In genomic region chr7:55260171-55260570, GRCh38 we compare ENCODE assay signal across 15 cellular contexts.
DNase-seq lines count a peak whose midpoint lies in the region; ATAC-seq and TF ChIP-seq lines count a peak whose summit lies in the region.
"Had no signal": no experiment of that assay in that cellular context is flagged by ENCODE, and none has a peak within 500 bp of the region (broad histone marks: within the 10 kb centered on the region; RNA-seq: fewer than 3 reads in every experiment).

No MANE protein-coding gene starts in this region.

- no peaks in the 10 kb centered on the region for H3K36me3 Mint-ChIP-seq in type B pancreatic cell
- H3K36me3 Mint-ChIP-seq in activated T-cell treated with anti-CD3 and anti-CD28 coated beads, Interleukin-2, amount 50 U/mL, for 4 hours (ENCODE audit: insufficient read depth), result no peaks in the 10 kb centered on the region

- H3K4me1 ChIP-seq in aorta (ENCODE audit: control insufficient read depth in 1 of 2, insufficient read depth in 2 of 2, low read length in 2 of 2), result no peaks in the 10 kb centered on the region

- no peak for TF ChIP-seq CTCF in coronary artery (IDR thresholded peaks at IDR 0.05)
- no peak for TF ChIP-seq CTCF in type B pancreatic cell (conservative IDR thresholded peaks at IDR 0.05)

- no peak overlapping the region for H3K4me3 Mint-ChIP-seq in type B pancreatic cell
- no peak overlapping the region for H3K4me3 Mint-ChIP-seq in activated T-cell treated with anti-CD3 and anti-CD28 coated beads, Interleukin-2, amount 50 U/mL, for 4 hours
- H3K4me3 Mint-ChIP-seq: B cell; CD4-positive, alpha-beta T cell; HFFc6 had no signal

- H3K9me3 ChIP-seq in aorta (ENCODE audit: control insufficient read depth, low read length), result no peaks in the 10 kb centered on the region

- intact Hi-C loops in cardiac septum (cut with DNase I) (no loop called here), Right ventricle myocardium inferior (cut with DNase I) (no loop called here), aorta (cut with DNase I) (no loop called here)

- WGBS in aorta, 2 donors, result 83 to 89% methylated on average over 7 to 9 of the region's 9 CpGs

- peaks cover 4% of the 10 kb centered on the region for H3K4me1 Mint-ChIP-seq in type B pancreatic cell (ENCODE audit: unreplicated experiment)
- peaks cover 7% of the 10 kb centered on the region for H3K4me1 Mint-ChIP-seq in activated T-cell treated with anti-CD3 and anti-CD28 coated beads, Interleukin-2, amount 50 U/mL, for 4 hours (ENCODE audit: low read depth)

- H3K36me3 ChIP-seq in aorta (ENCODE audit: control insufficient read depth in 1 of 2, insufficient read depth in 2 of 2, low read length in 1 of 2), result no peaks in the 10 kb centered on the region

- H3K27ac ChIP-seq in coronary artery, result no peak overlapping the region
- no peak overlapping the region for H3K27ac ChIP-seq in aorta (ENCODE audit: low read depth in 1 of 2, low read length in 2 of 2)

- peak; percentile 12 for DNase-seq in cardiac septum (ENCODE audit: low spot score)
- DNase-seq in Right ventricle myocardium inferior (ENCODE audit: missing footprints), result no peak
- DNase-seq in coronary artery (ENCODE audit: low spot score), result peak; percentile 8
- peak; percentile 29 for DNase-seq in type B pancreatic cell (ENCODE audit: extremely low spot score, unreplicated experiment)
- no peak for DNase-seq in activated T-cell treated with anti-CD3 and anti-CD28 coated beads, Interleukin-2, amount 50 U/mL, for 4 hours
- DNase-seq in aorta, result no peak
- DNase-seq: C1 segment of cervical spinal cord; CD4-positive, alpha-beta T cell; DMS153; DMS79 treated with DMSO at 0.1 percent for 48 hours; EL; HCEC 1CT; HFFc6 had no signal

- no peak for ATAC-seq in Right ventricle myocardium inferior
- no peak for ATAC-seq in activated T-cell treated with anti-CD3 and anti-CD28 coated beads, Interleukin-2, amount 50 U/mL, for 4 hours
- ATAC-seq in aorta (ENCODE audit: low FRiP score), result no peak
- ATAC-seq in HG03097 (IDR thresholded peaks at IDR 0.05; ENCODE audit: low FRiP score, unreplicated experiment), result no peak

- H3K9me3 Mint-ChIP-seq in type B pancreatic cell, result no peaks in the 10 kb centered on the region
- no peaks in the 10 kb centered on the region for H3K9me3 Mint-ChIP-seq in activated T-cell treated with anti-CD3 and anti-CD28 coated beads, Interleukin-2, amount 50 U/mL, for 4 hours
- H3K9me3 Mint-ChIP-seq: CD4-positive, alpha-beta T cell; HFFc6 had no signal

- peaks cover 29% of the 10 kb centered on the region for H3K27me3 Mint-ChIP-seq in type B pancreatic cell
- peaks cover 23% of the 10 kb centered on the region for H3K27me3 Mint-ChIP-seq in activated T-cell treated with anti-CD3 and anti-CD28 coated beads, Interleukin-2, amount 50 U/mL, for 4 hours (ENCODE audit: low read depth)

- no peak overlapping the region for H3K27ac Mint-ChIP-seq in type B pancreatic cell
- H3K27ac Mint-ChIP-seq: B cell; CD4-positive, alpha-beta T cell; HFFc6 had no signal

- H3K27me3 ChIP-seq in aorta (ENCODE audit: control insufficient read depth in 1 of 2, insufficient read depth in 2 of 2, low read length in 1 of 2), result no peaks in the 10 kb centered on the region

- H3K4me3 ChIP-seq in coronary artery (no peak overlapping the region), aorta (ENCODE audit: low read length in 2 of 2) (no peak overlapping the region)

Comparison
In these comparisons a context has a peak if more than half of its experiments do, and no peak if none do; other contexts are left out.
1. DNase-seq: peak in cardiac septum (single experiment), coronary artery (single experiment) and type B pancreatic cell (single experiment); none in Right ventricle myocardium inferior (single experiment), activated T-cell treated with anti-CD3 and anti-CD28 coated beads, Interleukin-2, amount 50 U/mL, for 4 hours (single experiment) and aorta (0 of 2).